Comparison of ENCODE assay signal across 8 cellular contexts in the genomic region with DNA sequence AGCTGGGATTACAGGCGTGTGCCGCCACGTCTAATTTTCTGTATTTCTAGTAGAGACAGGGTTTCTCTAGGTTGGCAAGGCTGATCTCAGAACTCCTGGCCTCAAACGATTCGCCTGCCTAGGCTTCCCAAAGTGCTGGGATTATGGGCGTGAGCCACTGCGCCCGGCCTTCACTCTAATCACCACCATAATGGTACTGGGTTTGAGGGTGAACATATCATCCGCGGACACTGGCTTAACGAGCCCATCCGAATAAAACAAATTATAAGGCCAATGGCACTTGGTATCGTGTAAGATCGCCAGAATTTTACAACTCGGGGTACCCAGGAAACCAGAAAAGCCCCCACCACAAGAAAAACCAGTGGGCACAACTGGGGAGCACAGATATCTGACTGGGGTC. TPM values are rescaled to one million over a fixed set of nuclear protein-coding genes. Genes with fewer than 3 reads are reported as not detected.
A peak's percentile ranks its signal among the peaks of the same experiment; 100 is the strongest.
DNase-seq lines count a peak whose midpoint lies in the region; ATAC-seq and TF ChIP-seq lines count a peak whose summit lies in the region.

No MANE protein-coding gene starts in this region.

- peak in 1 of 2 donors; percentile 3 for ATAC-seq in activated T-cell treated with anti-CD3 and anti-CD28 coated beads, Interleukin-2, amount 50 U/mL, for 4 hours
- no peak for ATAC-seq in GM18868 (IDR thresholded peaks at IDR 0.05; ENCODE audit: unreplicated experiment)

- H3K4me3 ChIP-seq in astrocyte of the spinal cord (ENCODE audit: low read depth, low read length) (peak overlapping the region; percentile 99), thyroid gland (replicated peaks in 1 of 3) (peak overlapping the region; percentile 49 to 98 (median 85))

- intact Hi-C loops in thyroid gland (cut with DNase I), result loop anchor here (10.0 kb wide), 1 partner anchor 63 kb away; a partner anchor contains a TSS

- 17 to 19% methylated on average over 15 of the region's 15 CpGs for WGBS in thyroid gland, 2 donors

- no peak for TF ChIP-seq CTCF in astrocyte of the spinal cord (IDR thresholded peaks at IDR 0.05; ENCODE audit: low read depth, low read length)
- TF ChIP-seq CTCF in thyroid gland (IDR thresholded peaks at IDR 0.05), result no peak

- peaks cover 6 to 14% of the 10 kb centered on the region in 2 donors for H3K4me1 ChIP-seq in thyroid gland

- no peaks in the 10 kb centered on the region for H3K27me3 Mint-ChIP-seq in activated T-cell treated with anti-CD3 and anti-CD28 coated beads, Interleukin-2, amount 50 U/mL, for 4 hours (ENCODE audit: low read depth)

- no peaks in the 10 kb centered on the region for H3K27me3 ChIP-seq in thyroid gland

- TF ChIP-seq POLR2A in thyroid gland (IDR thresholded peaks at IDR 0.05), result no peak

- H3K9me3 ChIP-seq in thyroid gland, result no peaks in the 10 kb centered on the region

- peak overlapping the region; percentile 91 for H3K4me3 Mint-ChIP-seq in activated T-cell treated with anti-CD3 and anti-CD28 coated beads, Interleukin-2, amount 50 U/mL, for 4 hours

- peaks cover 15% of the 10 kb centered on the region for H3K36me3 Mint-ChIP-seq in activated T-cell treated with anti-CD3 and anti-CD28 coated beads, Interleukin-2, amount 50 U/mL, for 4 hours (ENCODE audit: insufficient read depth)

- H3K36me3 ChIP-seq in thyroid gland, result peaks cover 6 to 9% of the 10 kb centered on the region in 2 donors

- no peak for DNase-seq in activated T-cell treated with anti-CD3 and anti-CD28 coated beads, Interleukin-2, amount 50 U/mL, for 4 hours
- no peak for DNase-seq in activated T-cell treated with anti-CD3 and anti-CD28 coated beads, Interleukin-2, amount 50 U/mL, for 48 hours
- DNase-seq in astrocyte of the spinal cord (ENCODE audit: low read depth, low spot score), result peak; percentile 15
- peak; percentile 35 for DNase-seq in left kidney (ENCODE audit: low read depth, low spot score)
- DNase-seq in thyroid gland, result no peak
- no peak for DNase-seq in NOMO-1 (lab: John Stamatoyannopoulos, UW; ENCODE audit: unreplicated experiment in 2 of 2)
- DNase-seq in stimulated activated CD4-positive, alpha-beta T cell treated with anti-CD3 and anti-CD28 coated beads, Interleukin-4, amount 100 ng/mL, for 24 hours, result no peak

- H3K27ac ChIP-seq in thyroid gland, result peak overlapping the region in 2 of 3 donors; percentile 76 to 84

- peaks cover 28% of the 10 kb centered on the region for H3K4me1 Mint-ChIP-seq in activated T-cell treated with anti-CD3 and anti-CD28 coated beads, Interleukin-2, amount 50 U/mL, for 4 hours (ENCODE audit: low read depth)

- in situ Hi-C loops in astrocyte of the spinal cord (cut with HindIII; ENCODE audit: low sequenced_read_pairs), result no loop called here

- peaks cover 7% of the 10 kb centered on the region for H3K9me3 Mint-ChIP-seq in activated T-cell treated with anti-CD3 and anti-CD28 coated beads, Interleukin-2, amount 50 U/mL, for 4 hours

RNA-seq across cellular contexts. Expression of a gene that starts 0.6 kb away (rescaled TPM):
- total RNA-seq in activated T-cell treated with anti-CD3 and anti-CD28 coated beads, Interleukin-2, amount 50 U/mL, for 4 hours, result 1 to 10 TPM; 6.1 to 6.7 (median 6.6) TPM
- 10 to 100 TPM in 1 of 4 donors, 1 to 10 TPM in 3; 4.4 to 10.6 (median 7.4) TPM for total RNA-seq in thyroid gland

RNA-seq across cellular contexts. Expression of a gene that starts 7.1 kb away (rescaled TPM):
- 10 to 100 TPM; 52.5 to 61.6 (median 59.2) TPM for total RNA-seq in activated T-cell treated with anti-CD3 and anti-CD28 coated beads, Interleukin-2, amount 50 U/mL, for 4 hours
- total RNA-seq in thyroid gland, result 100 to 1,000 TPM; 113 to 144 (median 118) TPM

RNA-seq across cellular contexts. Expression of a gene that starts 46.7 kb away (rescaled TPM):
- under 1 TPM in 2 of 3 donors, not detected in 1; 0.38 to 0.71 TPM for total RNA-seq in activated T-cell treated with anti-CD3 and anti-CD28 coated beads, Interleukin-2, amount 50 U/mL, for 4 hours
- 1 to 10 TPM; 1.1 to 3.2 (median 2.3) TPM for total RNA-seq in thyroid gland

RNA-seq across cellular contexts. Expression of a gene that starts 46.9 kb away (rescaled TPM):
- 1 to 10 TPM; 4.9 to 6.4 (median 6.3) TPM for total RNA-seq in activated T-cell treated with anti-CD3 and anti-CD28 coated beads, Interleukin-2, amount 50 U/mL, for 4 hours
- 10 to 100 TPM in 2 of 4 donors, 1 to 10 TPM in 2; 8.7 to 14.1 (median 9.7) TPM for total RNA-seq in thyroid gland

RNA-seq across cellular contexts. Expression of a gene that starts 51.2 kb away (rescaled TPM):
- total RNA-seq in activated T-cell treated with anti-CD3 and anti-CD28 coated beads, Interleukin-2, amount 50 U/mL, for 4 hours, result 10 to 100 TPM; 32.0 to 38.1 (median 34.8) TPM
- total RNA-seq in thyroid gland, result 10 to 100 TPM; 39.5 to 61.4 (median 46.1) TPM

Comparison
In these comparisons a context has a peak if more than half of its experiments do, and no peak if none do; other contexts are left out.
1. DNase-seq: peak in astrocyte of the spinal cord (single experiment) and left kidney (single experiment); none in activated T-cell treated with anti-CD3 and anti-CD28 coated beads, Interleukin-2, amount 50 U/mL, for 4 hours (single experiment), activated T-cell treated with anti-CD3 and anti-CD28 coated beads, Interleukin-2, amount 50 U/mL, for 48 hours (0 of 2), thyroid gland (0 of 2), NOMO-1 (0 of 2) and stimulated activated CD4-positive, alpha-beta T cell treated with anti-CD3 and anti-CD28 coated beads, Interleukin-4, amount 100 ng/mL, for 24 hours (single experiment).